ENCODE assay signal across 25 cellular contexts in the genomic region with DNA sequence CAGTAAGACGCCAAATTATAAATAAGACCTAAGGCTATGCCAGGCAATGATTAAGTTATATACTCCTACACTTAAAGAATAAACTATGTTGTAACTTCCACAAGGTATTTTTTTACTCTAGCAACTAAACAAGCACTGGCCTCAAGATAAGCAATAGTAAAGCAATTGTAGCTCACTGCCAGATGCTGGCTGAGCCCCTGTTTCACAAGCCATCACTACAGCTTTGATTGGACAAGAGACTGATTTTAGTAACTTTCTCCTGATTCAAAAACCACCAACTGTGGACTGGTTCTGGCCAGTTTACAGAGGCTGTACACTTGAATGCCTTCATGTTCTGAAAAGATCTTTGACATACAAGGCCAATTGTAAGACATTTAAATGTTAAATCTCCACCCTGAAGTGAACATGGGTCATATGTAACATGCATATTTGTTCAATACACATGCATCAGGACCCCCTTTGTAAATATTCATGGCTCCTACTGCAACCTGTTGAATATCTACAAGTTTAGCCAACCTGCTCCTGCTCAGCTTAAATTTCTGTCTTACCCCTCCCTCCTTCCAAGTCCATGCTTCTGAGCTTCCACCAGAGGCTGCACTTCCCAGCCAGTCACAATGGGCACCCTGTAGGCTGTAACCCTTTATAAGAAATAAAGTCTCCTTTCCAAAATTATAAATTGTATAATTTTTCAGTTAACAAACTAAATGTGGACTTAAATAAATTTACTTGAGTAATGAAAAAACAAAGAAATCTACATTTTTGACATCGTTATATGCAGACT.
DNase-seq lines count a peak whose midpoint lies in the region; ATAC-seq, FAIRE-seq and TF ChIP-seq lines count a peak whose summit lies in the region.
"Had no signal": no experiment of that assay in that cellular context is flagged by ENCODE, and none has a peak within 500 bp of the region (broad histone marks: within the 10 kb centered on the region; RNA-seq: fewer than 3 reads in every experiment).

No MANE protein-coding gene starts in this region.

- FAIRE-seq in bronchial epithelial cell (lab: Jason Lieb, UNC): peak; percentile 40
- no peak for FAIRE-seq in GM12891 (lab: Jason Lieb, UNC)
- FAIRE-seq: A549, D721Med, GM19239, H54 had no signal

- ATAC-seq in activated CD4-positive, CD25-positive, alpha-beta regulatory T cell treated with anti-CD3 and anti-CD28 coated beads, Interleukin-2, amount 50 U/mL, for 24 hours: no peak
- ATAC-seq in HG02938 (IDR thresholded peaks at IDR 0.05; ENCODE audit: unreplicated experiment): no peak
- ATAC-seq: A549 had no signal

- DNase-seq in LNCaP clone FGC (ENCODE audit: low read depth): no peak
- no peak for DNase-seq in bronchial epithelial cell (ENCODE audit: low read depth)
- peak; percentile 72 for DNase-seq in fibroblast of pulmonary artery (ENCODE audit: low read depth)
- DNase-seq in renal cortical epithelial cell (ENCODE audit: low read depth): peak; percentile 56
- DNase-seq in GM12891 (ENCODE audit: insufficient read length, low spot score): no peak
- no peak for DNase-seq in activated CD4-positive, CD25-positive, alpha-beta regulatory T cell treated with anti-CD3 and anti-CD28 coated beads, Interleukin-2, amount 50 U/mL, for 72 hours
- DNase-seq: DMS53, GDM1, HFFc6, Kasumi-1, MG63, NCI-H1417, NCI-H1694 treated with DMSO at 0.1 percent for 48 hours, NCI-H2081 treated with DMSO at 0.1 percent for 48 hours, NCI-H2171 treated with DMSO at 0.1 percent for 48 hours, NCI-H446, NCI-H526 treated with DMSO at 0.1 percent for 48 hours, RPMI8226, SHP77 had no signal

- 0 out of 2 replicates have a peak, but pooled peaks have one; percentile 3 for TF ChIP-seq CTCF in LNCaP clone FGC (IDR thresholded peaks at IDR 0.05; ENCODE audit: control insufficient read depth, extremely low read depth, insufficient read depth)
- TF ChIP-seq CTCF in bronchial epithelial cell (IDR thresholded peaks at IDR 0.05; ENCODE audit: insufficient read depth, low read length, severe bottlenecking): no peak
- TF ChIP-seq CTCF in fibroblast of pulmonary artery (IDR thresholded peaks at IDR 0.05; ENCODE audit: low read length, missing control alignments): no peak

- H3K36me3 ChIP-seq in bronchial epithelial cell (ENCODE audit: control insufficient read depth, insufficient read depth, low read length): no peaks in the 10 kb centered on the region
- H3K36me3 ChIP-seq: MG63 had no signal

- H3K4me3 ChIP-seq in LNCaP clone FGC (ENCODE audit: low read depth, low read length): no peak overlapping the region
- no peak overlapping the region for H3K4me3 ChIP-seq in bronchial epithelial cell (ENCODE audit: low read depth, low read length)
- H3K4me3 ChIP-seq in fibroblast of pulmonary artery (replicated peaks; ENCODE audit: low read depth, low read length): no peak overlapping the region
- H3K4me3 ChIP-seq: A549, MG63 had no signal

- TF ChIP-seq POLR2A in GM12891 (IDR thresholded peaks at IDR 0.05; ENCODE audit: low read depth, low read length): no peak

- H3K27me3 ChIP-seq in bronchial epithelial cell (ENCODE audit: control insufficient read depth, insufficient read depth, low read length): no peaks in the 10 kb centered on the region
- H3K27me3 ChIP-seq: MG63 had no signal

TF ChIP-seq in GM12891, 5 proteins besides CTCF, POLR2A, EP300 and RAD21:
- TF ChIP-seq POLR2AphosphoS5 (IDR thresholded peaks at IDR 0.05; ENCODE audit: low read depth, low read length) (no peak), PAX5 (IDR thresholded peaks at IDR 0.05; ENCODE audit: insufficient read depth, low read length, severe bottlenecking) (no peak), POU2F2 (IDR thresholded peaks at IDR 0.05; ENCODE audit: low read depth, low read length) (no peak), TAF1 (IDR thresholded peaks at IDR 0.05; ENCODE audit: low read depth, low read length) (no peak), SPI1 (IDR thresholded peaks at IDR 0.05; ENCODE audit: low read depth, low read length) (no peak)

Comparison
In these comparisons a context has a peak if more than half of its experiments do, and no peak if none do; other contexts are left out.
1. DNase-seq: peak in fibroblast of pulmonary artery (single experiment) and renal cortical epithelial cell (single experiment); none in LNCaP clone FGC (single experiment), bronchial epithelial cell (single experiment), GM12891 (single experiment) and activated CD4-positive, CD25-positive, alpha-beta regulatory T cell treated with anti-CD3 and anti-CD28 coated beads, Interleukin-2, amount 50 U/mL, for 72 hours (single experiment).